ENCODE assay signal across 35 cellular contexts in the genomic region with DNA sequence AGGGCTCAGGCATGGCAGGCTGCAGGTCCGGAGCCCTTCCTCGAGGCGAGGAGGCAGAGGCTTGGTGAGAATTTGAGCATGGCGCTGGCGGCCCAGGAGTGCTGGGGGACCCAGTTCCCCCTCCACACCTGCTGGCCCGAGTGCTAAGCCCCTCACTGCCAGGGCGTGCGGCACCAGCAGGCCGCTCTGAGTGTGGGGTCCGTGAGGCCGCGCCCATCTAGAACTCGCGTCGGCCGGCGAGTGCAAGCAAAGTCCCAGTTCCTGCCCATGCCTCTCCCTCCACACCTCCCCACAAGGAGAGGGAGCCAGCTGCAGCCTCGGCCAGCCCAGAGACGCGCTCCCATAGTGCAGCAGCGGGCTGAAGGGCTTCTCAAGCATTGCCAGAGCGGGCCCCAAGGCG.
"Had no signal": no experiment of that assay in that cellular context is flagged by ENCODE, and none has a peak within 500 bp of the region (broad histone marks: within the 10 kb centered on the region; RNA-seq: fewer than 3 reads in every experiment).

No MANE protein-coding gene starts in this region.

- H3K27me3 Mint-ChIP-seq: activated B cell treated with CpG ODN at 0.5 μM for 24 hours; activated CD4-positive, alpha-beta memory T cell treated with anti-CD3 and anti-CD28 coated beads for 36 hours had no signal

- H3K9me3 Mint-ChIP-seq: activated B cell treated with CpG ODN at 0.5 μM for 24 hours; activated CD4-positive, alpha-beta memory T cell treated with anti-CD3 and anti-CD28 coated beads for 36 hours; activated naive CD4-positive, alpha-beta T cell treated with anti-CD3 and anti-CD28 coated beads, Interleukin-2, amount 50 U/mL, for 72 hours; activated T-cell treated with anti-CD3 and anti-CD28 coated beads, Interleukin-2, amount 50 U/mL, for 4 hours; activated T-helper 1 cell treated with anti-CD3 and anti-CD28 coated beads, Interleukin-12 subunit alpha, Interleukin-12 subunit beta, Interleukin-2, Interleukin-4 antibody, amounts not matched to agents 30 ng/mL and 10 ng/mL and 1 ng/mL, durations not matched to agents 14 hours and 24 hours and 36 hours; T-helper 1 cell treated with Interleukin-12 subunit alpha and Interleukin-12 subunit beta and Interleukin-4 antibody, amounts not matched to agents 30 μg/mL and 1 μg/mL, for 36 hours; T-helper 2 cell treated with Interferon-gamma antibody and Interleukin-4, amounts not matched to agents 5 μg/mL and 100 μg/mL, for 36 hours had no signal

- H3K4me1 ChIP-seq: adrenal gland, Peyer's patch had no signal

- H3K9me2 ChIP-seq: SK-N-SH had no signal

- H3K27ac ChIP-seq: adrenal gland, brain microvascular endothelial cell, Peyer's patch, SJSA1, VCaP had no signal

- H3K4me3 Mint-ChIP-seq: activated B cell treated with CpG ODN at 0.5 μM for 24 hours; activated CD4-positive, alpha-beta memory T cell treated with anti-CD3 and anti-CD28 coated beads for 36 hours; activated naive CD4-positive, alpha-beta T cell treated with anti-CD3 and anti-CD28 coated beads for 36 hours; activated T-cell treated with anti-CD3 and anti-CD28 coated beads, Interleukin-2, amount 50 U/mL, for 4 hours; activated T-helper 1 cell treated with anti-CD3 and anti-CD28 coated beads, Interleukin-12 subunit alpha, Interleukin-12 subunit beta, Interleukin-2, Interleukin-4 antibody, amounts not matched to agents 30 ng/mL and 10 ng/mL and 1 ng/mL, durations not matched to agents 14 hours and 24 hours and 36 hours; T-helper 1 cell treated with Interleukin-12 subunit alpha and Interleukin-12 subunit beta and Interleukin-4 antibody, amounts not matched to agents 30 μg/mL and 1 μg/mL, for 36 hours; T-helper 2 cell treated with Interferon-gamma antibody and Interleukin-4, amounts not matched to agents 5 μg/mL and 100 μg/mL, for 36 hours had no signal

- H3K4me3 ChIP-seq: adrenal gland, Peyer's patch, SJSA1 had no signal

- H3K4me1 Mint-ChIP-seq: activated B cell treated with CpG ODN at 0.5 μM for 24 hours had no signal

- H3K4me2 ChIP-seq: SK-N-SH had no signal

- H3K9ac ChIP-seq: SK-N-SH had no signal

- H3K27ac Mint-ChIP-seq: activated B cell treated with CpG ODN at 0.5 μM for 24 hours; activated CD4-positive, alpha-beta memory T cell treated with anti-CD3 and anti-CD28 coated beads for 36 hours; activated naive CD4-positive, alpha-beta T cell treated with anti-CD3 and anti-CD28 coated beads for 36 hours; activated naive CD4-positive, alpha-beta T cell treated with anti-CD3 and anti-CD28 coated beads, Interleukin-2, amount 50 U/mL, for 72 hours; activated T-helper 1 cell treated with anti-CD3 and anti-CD28 coated beads, Interleukin-12 subunit alpha, Interleukin-12 subunit beta, Interleukin-2, Interleukin-4 antibody, amounts not matched to agents 30 ng/mL and 10 ng/mL and 1 ng/mL, durations not matched to agents 14 hours and 24 hours and 36 hours; T-helper 1 cell treated with Interleukin-12 subunit alpha and Interleukin-12 subunit beta and Interleukin-4 antibody, amounts not matched to agents 30 μg/mL and 1 μg/mL, for 36 hours; T-helper 2 cell treated with Interferon-gamma antibody and Interleukin-4, amounts not matched to agents 5 μg/mL and 100 μg/mL, for 36 hours had no signal

- ATAC-seq: activated naive CD4-positive, alpha-beta T cell treated with anti-CD3 and anti-CD28 coated beads, Interleukin-2, amount 50 U/mL, for 72 hours; activated T-cell treated with anti-CD3 and anti-CD28 coated beads, Interleukin-2, amount 50 U/mL, for 4 hours; PC-3 had no signal

- H3K36me3 ChIP-seq: adrenal gland, brain microvascular endothelial cell, Peyer's patch, SJSA1 had no signal

- H3K27me3 ChIP-seq: adrenal gland, brain microvascular endothelial cell, Peyer's patch, SJSA1 had no signal

- H3K9me3 ChIP-seq: adrenal gland, Peyer's patch, SJSA1, SK-N-SH had no signal

- DNase-seq: activated B cell treated with CpG ODN at 0.5 μM for 24 hours; activated CD4-positive, alpha-beta memory T cell treated with anti-CD3 and anti-CD28 coated beads for 36 hours; activated CD4-positive, alpha-beta T cell treated with anti-CD3 and anti-CD28 coated beads for 4 hours; activated CD4-positive, alpha-beta T cell treated with anti-CD3 and anti-CD28 coated beads, Interleukin-2, amount 50 U/mL, for 1 hour; activated CD4-positive, CD25-positive, alpha-beta regulatory T cell treated with anti-CD3 and anti-CD28 coated beads, Interleukin-2, amount 50 U/mL, for 72 hours; activated CD8-positive, alpha-beta memory T cell treated with anti-CD3 and anti-CD28 coated beads, Interleukin-2, amount 50 U/mL, for 4 hours; activated gamma-delta T cell treated with Interleukin-2 at 50 U/mL for 16 hours; activated naive CD4-positive, alpha-beta T cell treated with anti-CD3 and anti-CD28 coated beads for 36 hours; activated T-cell treated with anti-CD3 and anti-CD28 coated beads for 4 hours; activated T-cell treated with anti-CD3 and anti-CD28 coated beads, Interleukin-2, amount 50 U/mL, for 4 hours; adrenal gland; anterior cingulate cortex; brain microvascular endothelial cell; central memory CD4-positive, alpha-beta T cell; Karpas-422; KBM-7; NCI-H1105; NCI-H1417 treated with DMSO at 0.1 percent for 48 hours; NCI-H187 treated with DMSO at 0.1 percent for 48 hours; NCI-H2081; NCI-H2171 treated with DMSO at 0.1 percent for 48 hours; NCI-H2227 treated with DMSO at 0.1 percent for 48 hours; NCI-H446; NCI-H524; PC-3; Peyer's patch; RPMI8226; SHP77 treated with DMSO at 0.1 percent for 48 hours; SK-N-SH had no signal

- H3K36me3 Mint-ChIP-seq: activated CD4-positive, alpha-beta memory T cell treated with anti-CD3 and anti-CD28 coated beads for 36 hours; activated naive CD4-positive, alpha-beta T cell treated with anti-CD3 and anti-CD28 coated beads, Interleukin-2, amount 50 U/mL, for 72 hours had no signal
